In genomic region chr20:37902504-37903313, GRCh38 we compare ENCODE assay signal across 8 cellular contexts. TPM values are rescaled to one million over a fixed set of nuclear protein-coding genes. Genes with fewer than 3 reads are reported as not detected.
DNase-seq lines count a peak whose midpoint lies in the region; ATAC-seq and TF ChIP-seq lines count a peak whose summit lies in the region.

TSS of gene VSTM2L (plus strand) at chr20:37903127. CDS start at chr20:37903351, 224 bp downstream.

- H3K4me1 ChIP-seq in BE2C: peaks cover 4% of the 10 kb centered on the region
- H3K4me1 ChIP-seq in HCT116 (ENCODE audit: control insufficient read depth in 1 of 2, insufficient read depth in 2 of 2, low read length in 2 of 2): peaks cover 0 to 2% of the 10 kb centered on the region in 2 experiments; a peak in 2 of 4 replicates

- H3K4me2 ChIP-seq in HCT116 (ENCODE audit: low read length): peak within 1 kb of the TSS; percentile 21; the same call in 1 of the 2 replicates

- TF ChIP-seq RAD21 in HCT116 (IDR thresholded peaks at IDR 0.05; ENCODE audit: low read depth): no peak

- RAD21 ChIA-PET in HCT116 (lab: Charles Lee; ENCODE audit: low non-redundant PET in 1 of 2, low total read pairs in 2 of 2, uncharacterized antibody in 2 of 2, unreplicated experiment in 2 of 2): no interaction called here

- intact Hi-C loops in HCT116 (cut with micrococcal nuclease) (no loop called here), left ventricle myocardium superior (cut with micrococcal nuclease) (no loop called here)

- H3K27me3 ChIP-seq in BE2C: peaks cover 8% of the 10 kb centered on the region; the same call in 1 of the 2 replicates
- H3K27me3 ChIP-seq in HCT116 (ENCODE audit: insufficient read depth, low read length): peaks cover 14% of the 10 kb centered on the region

- TF ChIP-seq CTCF in BE2C (IDR thresholded peaks at IDR 0.05; ENCODE audit: low read depth, low read length) (no peak), HCT116 (IDR thresholded peaks at IDR 0.05 in 2 of 3, conservative IDR thresholded peaks at IDR 0.05 in 1 of 3; ENCODE audit: borderline replicate concordance in 1 of 3, insufficient read depth in 1 of 3, low read depth in 2 of 3, low read length in 2 of 3) (0 out of 6 replicates have a peak, but pooled peaks of 1 of the 3 experiments have one; percentile 1)

- no peaks in the 10 kb centered on the region for H3K79me2 ChIP-seq in HCT116 (ENCODE audit: insufficient read depth, low read length)

- H3K36me3 ChIP-seq in BE2C: no peaks in the 10 kb centered on the region
- H3K36me3 ChIP-seq in HCT116 (ENCODE audit: control insufficient read depth in 1 of 2, insufficient read depth in 2 of 2, low read length in 2 of 2): no peaks in the 10 kb centered on the region

- CTCF ChIA-PET in HCT116 (lab: Charles Lee): no interaction called here

- H3K4me3 ChIP-seq in BE2C (ENCODE audit: low read depth, low read length) (peak within 1 kb of the TSS; percentile 46), HCT116 (replicated peaks in 1 of 2; ENCODE audit: low read depth in 1 of 2, low read length in 2 of 2) (no peak within 1 kb of the TSS), skeletal muscle cell (ENCODE audit: low read depth, low read length) (peak within 1 kb of the TSS; percentile 39)

- H4K20me1 ChIP-seq in HCT116 (ENCODE audit: insufficient read depth): no peaks in the 10 kb centered on the region

- POLR2A ChIA-PET in HCT116 (lab: Charles Lee): no interaction called here

- no peak within 1 kb of the TSS for H2AFZ ChIP-seq in HCT116 (ENCODE audit: low read depth, low read length, poor library complexity, severe bottlenecking)

- H3K9me2 ChIP-seq in HCT116 (ENCODE audit: insufficient read depth): no peaks in the 10 kb centered on the region

- no peaks in the 10 kb centered on the region for H3K9me3 ChIP-seq in BE2C
- no peaks in the 10 kb centered on the region for H3K9me3 ChIP-seq in HCT116 (ENCODE audit: control insufficient read depth in 1 of 2, insufficient read depth in 1 of 2, low read depth in 1 of 2, low read length in 2 of 2)

- H3K27ac ChIP-seq in HCT116 (ENCODE audit: low read depth, low read length): no peak within 1 kb of the TSS

- DNase-seq in BE2C: peak; percentile 38
- DNase-seq in HCT116 (ENCODE audit: low read depth, low spot score): no peak
- peak; percentile 72 for DNase-seq in amniotic epithelial cell (ENCODE audit: low read depth)
- DNase-seq in left ventricle myocardium superior: no peak
- DNase-seq in skeletal muscle cell (ENCODE audit: low read depth): no peak

- no TSS peak for BruUV-seq in HCT116 (replicated peaks; lab: Mats Ljungman, UMichigan)

- H3K9ac ChIP-seq in HCT116 (ENCODE audit: low read length): no peak within 1 kb of the TSS

- ATAC-seq in HCT116: peak; percentile 44; the same call in 1 of the 2 replicates
- peak; percentile 42 for ATAC-seq in left ventricle myocardium superior
- no peak for ATAC-seq in activated CD4-positive, CD25-positive, alpha-beta regulatory T cell treated with anti-CD3 and anti-CD28 coated beads, Interleukin-2, amount 50 U/mL, for 24 hours
- ATAC-seq in GM18907 (IDR thresholded peaks at IDR 0.05; ENCODE audit: unreplicated experiment): no peak
- no peak for ATAC-seq in HG03045 (IDR thresholded peaks at IDR 0.05; ENCODE audit: unreplicated experiment)

- TF ChIP-seq POLR2A in HCT116 (IDR thresholded peaks at IDR 0.05; ENCODE audit: borderline replicate concordance, extremely low read depth, insufficient read depth, insufficient read length): no peak

TF ChIP-seq in HCT116, 20 proteins besides CTCF, POLR2A, EP300 and RAD21:
- TF ChIP-seq SIN3A (IDR thresholded peaks at IDR 0.05; ENCODE audit: low read depth): no peak
- no peak for TF ChIP-seq EGR1 (IDR thresholded peaks at IDR 0.05; ENCODE audit: low read depth)
- TF ChIP-seq EZH2 (IDR thresholded peaks at IDR 0.05): no peak
- no peak for TF ChIP-seq TCF7L2 (IDR thresholded peaks at IDR 0.05; ENCODE audit: borderline replicate concordance, extremely low read depth, insufficient read depth, insufficient read length)
- TF ChIP-seq, protein P1, sequence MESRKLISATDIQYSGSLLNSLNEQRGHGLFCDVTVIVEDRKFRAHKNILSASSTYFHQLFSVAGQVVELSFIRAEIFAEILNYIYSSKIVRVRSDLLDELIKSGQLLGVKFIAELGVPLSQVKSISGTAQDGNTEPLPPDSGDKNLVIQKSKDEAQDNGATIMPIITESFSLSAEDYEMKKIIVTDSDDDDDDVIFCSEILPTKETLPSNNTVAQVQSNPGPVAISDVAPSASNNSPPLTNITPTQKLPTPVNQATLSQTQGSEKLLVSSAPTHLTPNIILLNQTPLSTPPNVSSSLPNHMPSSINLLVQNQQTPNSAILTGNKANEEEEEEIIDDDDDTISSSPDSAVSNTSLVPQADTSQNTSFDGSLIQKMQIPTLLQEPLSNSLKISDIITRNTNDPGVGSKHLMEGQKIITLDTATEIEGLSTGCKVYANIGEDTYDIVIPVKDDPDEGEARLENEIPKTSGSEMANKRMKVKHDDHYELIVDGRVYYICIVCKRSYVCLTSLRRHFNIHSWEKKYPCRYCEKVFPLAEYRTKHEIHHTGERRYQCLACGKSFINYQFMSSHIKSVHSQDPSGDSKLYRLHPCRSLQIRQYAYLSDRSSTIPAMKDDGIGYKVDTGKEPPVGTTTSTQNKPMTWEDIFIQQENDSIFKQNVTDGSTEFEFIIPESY (IDR thresholded peaks at IDR 0.05; ENCODE audit: extremely low read depth, insufficient replicate concordance, low read length): no peak
- no peak for TF ChIP-seq ZFX (IDR thresholded peaks at IDR 0.05)
- no peak for TF ChIP-seq CBX3 (IDR thresholded peaks at IDR 0.05; ENCODE audit: low read depth)
- no peak for TF ChIP-seq EZH2phosphoT487 (IDR thresholded peaks at IDR 0.05; ENCODE audit: borderline replicate concordance)
- no peak for TF ChIP-seq ATF3 (IDR thresholded peaks at IDR 0.05)
- no peak for TF ChIP-seq SRF (IDR thresholded peaks at IDR 0.05; ENCODE audit: low read depth)
- no peak for TF ChIP-seq ELF1 (IDR thresholded peaks at IDR 0.05; ENCODE audit: borderline replicate concordance, low read depth)
- no peak for TF ChIP-seq YY1 (IDR thresholded peaks at IDR 0.05; ENCODE audit: extremely low read depth, insufficient replicate concordance, low read depth, low read length)
- TF ChIP-seq JUND (IDR thresholded peaks at IDR 0.05): no peak
- TF ChIP-seq, protein P2, sequence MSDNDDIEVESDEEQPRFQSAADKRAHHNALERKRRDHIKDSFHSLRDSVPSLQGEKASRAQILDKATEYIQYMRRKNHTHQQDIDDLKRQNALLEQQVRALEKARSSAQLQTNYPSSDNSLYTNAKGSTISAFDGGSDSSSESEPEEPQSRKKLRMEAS (IDR thresholded peaks at IDR 0.05): no peak
- TF ChIP-seq SP1 (IDR thresholded peaks at IDR 0.05; ENCODE audit: low read depth): no peak
- TF ChIP-seq CEBPB (IDR thresholded peaks at IDR 0.05; ENCODE audit: low read depth): no peak

RNA-seq across cellular contexts. Expression of gene VSTM2L, which starts in this region (rescaled TPM):
- polyA plus RNA-seq in BE2C (2012; ENCODE audit: insufficient read depth, insufficient read length, low read depth): 1.9 TPM
- total RNA-seq in HCT116 (2021; ENCODE audit: unreplicated experiment) (0.69 TPM), left ventricle myocardium superior (10.3 TPM)
- polyA plus RNA-seq in HCT116 (2012): 0.02 and 0.09 TPM in 2 replicates

Comparison
In these comparisons a context has a peak if more than half of its experiments do, and no peak if none do; other contexts are left out.
1. Peak in ATAC-seq and H3K4me2 ChIP-seq in HCT116; RNA of the gene not detected or under 1 TPM.
2. DNase-seq: peak in BE2C (single experiment) and amniotic epithelial cell (single experiment); none in HCT116 (single experiment), left ventricle myocardium superior (single experiment) and skeletal muscle cell (single experiment).
3. H3K4me3 ChIP-seq: peak in BE2C (single experiment) and skeletal muscle cell (single experiment); none in HCT116 (0 of 2).